ENCODE assay signal across 25 cellular contexts in genomic region chr2:237012021-237012420, GRCh38.
"Had no signal": no experiment of that assay in that cellular context is flagged by ENCODE, and none has a peak within 500 bp of the region (broad histone marks: within the 10 kb centered on the region; RNA-seq: fewer than 3 reads in every experiment).

No MANE protein-coding gene starts in this region.

- H3K4me3 ChIP-seq: dorsolateral prefrontal cortex, left lung, lower lobe of right lung, sigmoid colon, suprapubic skin, tibial artery, upper lobe of right lung had no signal

- H3K27me3 ChIP-seq: dorsolateral prefrontal cortex, left lung, sigmoid colon, suprapubic skin, tibial artery, upper lobe of right lung had no signal

- H3K4me3 Mint-ChIP-seq: activated B cell treated with CpG ODN at 0.5 μM for 24 hours; activated T-cell treated with anti-CD3 and anti-CD28 coated beads, Interleukin-2, amount 50 U/mL, for 72 hours; effector memory CD8-positive, alpha-beta T cell; naive B cell; nephron progenitor cell; stimulated activated naive B cell treated with anti-CD40 and anti-IgM and Interleukin-4, amounts not matched to agents 10 μg/mL and 1 μg/mL and 100 μg/mL, for 72 hours; T-cell had no signal

- H3K36me3 Mint-ChIP-seq: activated naive CD4-positive, alpha-beta T cell treated with anti-CD3 and anti-CD28 coated beads, Interleukin-2, amount 50 U/mL, for 72 hours; naive B cell; stimulated activated naive B cell treated with anti-CD40 and anti-IgM and Interleukin-4, amounts not matched to agents 10 μg/mL and 1 μg/mL and 100 μg/mL, for 72 hours; T-cell had no signal

- H3K36me3 ChIP-seq: left lung, lower lobe of right lung, sigmoid colon, suprapubic skin, tibial artery, upper lobe of right lung had no signal

- ATAC-seq: activated naive CD4-positive, alpha-beta T cell treated with anti-CD3 and anti-CD28 coated beads, Interleukin-2, amount 50 U/mL, for 72 hours; activated T-cell treated with anti-CD3 and anti-CD28 coated beads, Interleukin-2, amount 50 U/mL, for 72 hours; effector memory CD8-positive, alpha-beta T cell; esophagus mucosa; foreskin keratinocyte; stimulated activated naive B cell treated with anti-CD40 and anti-IgM and Interleukin-4, amounts not matched to agents 10 μg/mL and 1 μg/mL and 100 μg/mL, for 72 hours; T-cell had no signal

- DNase-seq: activated B cell treated with CpG ODN at 0.5 μM for 24 hours; activated CD4-positive, alpha-beta T cell treated with anti-CD3 and anti-CD28 coated beads, Interleukin-2, amount 50 U/mL, for 4 hours; activated naive CD4-positive, alpha-beta T cell; activated T-cell treated with anti-CD3 and anti-CD28 coated beads for 4 hours; activated T-cell treated with anti-CD3 and anti-CD28 coated beads, Interleukin-2, amount 50 U/mL, for 72 hours; dorsolateral prefrontal cortex; effector memory CD8-positive, alpha-beta T cell; foreskin keratinocyte; left lung; lower lobe of right lung; naive B cell; nephron progenitor cell; occipital lobe; sigmoid colon; stimulated activated CD4-positive, alpha-beta T cell treated with anti-CD3 and anti-CD28 coated beads, Interleukin-1b, Interleukin-23, amount 100 ng/mL, for 48 hours; stimulated activated naive B cell treated with anti-CD40 and anti-IgM and Interleukin-4, amounts not matched to agents 10 μg/mL and 1 μg/mL and 100 μg/mL, for 72 hours; T-cell; tibial artery; upper lobe of right lung had no signal

- H3K27ac ChIP-seq: dorsolateral prefrontal cortex, foreskin keratinocyte, left lung, lower lobe of right lung, sigmoid colon, suprapubic skin, tibial artery, upper lobe of right lung had no signal

- H3K9me3 ChIP-seq: left lung, lower lobe of right lung, sigmoid colon, suprapubic skin, tibial artery, upper lobe of right lung had no signal

- H3K4me1 ChIP-seq: foreskin keratinocyte, sigmoid colon, suprapubic skin had no signal

- H3K9me3 Mint-ChIP-seq: activated B cell treated with CpG ODN at 0.5 μM for 24 hours; activated naive CD4-positive, alpha-beta T cell treated with anti-CD3 and anti-CD28 coated beads, Interleukin-2, amount 50 U/mL, for 72 hours; activated T-cell treated with anti-CD3 and anti-CD28 coated beads, Interleukin-2, amount 50 U/mL, for 72 hours; effector memory CD8-positive, alpha-beta T cell; stimulated activated naive B cell treated with anti-CD40 and anti-IgM and Interleukin-4, amounts not matched to agents 10 μg/mL and 1 μg/mL and 100 μg/mL, for 72 hours; T-cell had no signal

- H3K4me1 Mint-ChIP-seq: activated B cell treated with CpG ODN at 0.5 μM for 24 hours; naive B cell; stimulated activated naive B cell treated with anti-CD40 and anti-IgM and Interleukin-4, amounts not matched to agents 10 μg/mL and 1 μg/mL and 100 μg/mL, for 72 hours; T-cell had no signal

- H3K27ac Mint-ChIP-seq: activated B cell treated with CpG ODN at 0.5 μM for 24 hours; activated T-cell treated with anti-CD3 and anti-CD28 coated beads, Interleukin-2, amount 50 U/mL, for 72 hours; effector memory CD8-positive, alpha-beta T cell; naive B cell; nephron progenitor cell; stimulated activated naive B cell treated with anti-CD40 and anti-IgM and Interleukin-4, amounts not matched to agents 10 μg/mL and 1 μg/mL and 100 μg/mL, for 72 hours; T-cell had no signal

- H3K27me3 Mint-ChIP-seq: T-cell had no signal

- FAIRE-seq: colon, islet of Langerhans, small intestine had no signal
